Comparison of ENCODE assay signal across 32 cellular contexts in the genomic region with DNA sequence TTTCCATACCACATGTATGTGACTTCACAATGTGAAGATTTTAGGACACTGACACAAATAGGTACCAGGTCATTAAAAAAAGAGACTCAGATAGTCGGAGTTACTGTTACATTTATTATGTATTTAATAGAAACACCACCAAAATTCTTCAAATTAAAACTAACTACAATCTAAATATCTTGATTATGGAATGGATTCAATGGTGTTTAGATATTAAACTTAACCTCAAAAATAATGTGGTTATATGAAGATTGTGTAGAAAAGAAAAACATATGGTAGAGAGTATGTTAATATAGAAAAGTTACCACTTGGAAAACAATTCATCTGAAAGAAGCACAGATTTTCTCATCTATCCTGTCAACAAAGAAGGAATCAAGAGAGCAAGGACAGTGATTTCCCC. TPM values are rescaled to one million over a fixed set of nuclear protein-coding genes. Genes with fewer than 3 reads are reported as not detected.
"Had no signal": no experiment of that assay in that cellular context is flagged by ENCODE, and none has a peak within 500 bp of the region (broad histone marks: within the 10 kb centered on the region; RNA-seq: fewer than 3 reads in every experiment).

A gene with protein sequence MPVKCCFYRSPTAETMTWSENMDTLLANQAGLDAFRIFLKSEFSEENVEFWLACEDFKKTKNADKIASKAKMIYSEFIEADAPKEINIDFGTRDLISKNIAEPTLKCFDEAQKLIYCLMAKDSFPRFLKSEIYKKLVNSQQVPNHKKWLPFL (plus strand): TSS at position 301 of the 400 bp plus-strand sequence. CDS start 26,045 bp downstream, outside the sequence.

- H3K9me3 ChIP-seq: ascending aorta, breast epithelium, esophagus muscularis mucosa, gastrocnemius medialis, heart left ventricle had no signal

- H3K27me3 ChIP-seq: ascending aorta, breast epithelium, cardiac muscle cell, esophagus muscularis mucosa, foreskin keratinocyte, gastrocnemius medialis, heart left ventricle had no signal

- ATAC-seq: activated naive CD4-positive, alpha-beta T cell treated with anti-CD3 and anti-CD28 coated beads, Interleukin-2, amount 50 U/mL, for 72 hours; activated T-cell treated with anti-CD3 and anti-CD28 coated beads, Interleukin-2, amount 50 U/mL, for 72 hours; effector memory CD8-positive, alpha-beta T cell; foreskin keratinocyte; gastrocnemius medialis; heart left ventricle; WTC11 had no signal

- FAIRE-seq: colon had no signal

- DNase-seq: activated CD4-positive, alpha-beta memory T cell treated with anti-CD3 and anti-CD28 coated beads, Interleukin-2, amount 10 ng/mL, durations not matched to agents 7 days and 5 days; activated CD4-positive, alpha-beta T cell treated with anti-CD3 and anti-CD28 coated beads for 1 hour; activated CD4-positive, alpha-beta T cell treated with anti-CD3 and anti-CD28 coated beads for 4 hours; activated CD4-positive, alpha-beta T cell treated with anti-CD3 and anti-CD28 coated beads, Interleukin-2, amount 10 ng/mL, durations not matched to agents 7 days and 5 days; activated CD4-positive, alpha-beta T cell treated with anti-CD3 and anti-CD28 coated beads, Interleukin-2, amount 50 U/mL, for 4 hours; activated CD8-positive, alpha-beta memory T cell treated with anti-CD3 and anti-CD28 coated beads, Interleukin-2, amount 50 U/mL, for 48 hours; activated gamma-delta T cell; activated naive CD4-positive, alpha-beta T cell; activated naive CD4-positive, alpha-beta T cell treated with anti-CD3 and anti-CD28 coated beads, Interleukin-2, amount 10 ng/mL, durations not matched to agents 7 days and 5 days; activated naive CD8-positive, alpha-beta T cell treated with anti-CD3 and anti-CD28 coated beads, Interleukin-2, amount 10 ng/mL, durations not matched to agents 7 days and 5 days; activated T-cell treated with anti-CD3 and anti-CD28 coated beads for 4 hours; activated T-cell treated with anti-CD3 and anti-CD28 coated beads, Interleukin-2, amount 50 U/mL, for 24 hours; activated T-cell treated with anti-CD3 and anti-CD28 coated beads, Interleukin-2, amount 50 U/mL, for 72 hours; cortex of kidney; dermis blood vessel endothelial cell; effector CD4-positive, alpha-beta T cell; effector memory CD8-positive, alpha-beta T cell; erythroblast; foreskin keratinocyte; gastrocnemius medialis; glutamatergic neuron; heart left ventricle; T-helper 2 cell had no signal

- H3K4me3 ChIP-seq: ascending aorta, breast epithelium, cardiac muscle cell, esophagus muscularis mucosa, gastrocnemius medialis, heart left ventricle had no signal

- H3K36me3 ChIP-seq: ascending aorta, breast epithelium, cardiac muscle cell, esophagus muscularis mucosa, gastrocnemius medialis, heart left ventricle had no signal

- H3K4me1 ChIP-seq: ascending aorta, breast epithelium, esophagus muscularis mucosa, foreskin keratinocyte, gastrocnemius medialis, heart left ventricle had no signal

- H3K27ac ChIP-seq: ascending aorta, breast epithelium, cardiac muscle cell, esophagus muscularis mucosa, foreskin keratinocyte, gastrocnemius medialis, heart left ventricle, VCaP had no signal

RNA-seq across cellular contexts. Expression of the gene that starts here (rescaled TPM):
- total RNA-seq: activated CD4-positive, alpha-beta memory T cell treated with anti-CD3 and anti-CD28 coated beads, Interleukin-2, amount 10 ng/mL, durations not matched to agents 7 days and 5 days; activated CD4-positive, alpha-beta T cell treated with anti-CD3 and anti-CD28 coated beads, Interleukin-2, amount 10 ng/mL, durations not matched to agents 7 days and 5 days; activated naive CD4-positive, alpha-beta T cell treated with anti-CD3 and anti-CD28 coated beads, Interleukin-2, amount 50 U/mL, for 72 hours; activated naive CD8-positive, alpha-beta T cell treated with anti-CD3 and anti-CD28 coated beads, Interleukin-2, amount 10 ng/mL, durations not matched to agents 7 days and 5 days; activated T-cell treated with anti-CD3 and anti-CD28 coated beads, Interleukin-2, amount 50 U/mL, for 72 hours; ascending aorta; breast epithelium; cardiac muscle cell; chondrocyte; dermis blood vessel endothelial cell; esophagus muscularis mucosa; foreskin keratinocyte; gastrocnemius medialis; heart left ventricle; WTC11 had no signal
- polyA plus RNA-seq: cardiac muscle cell, foreskin keratinocyte, heart left ventricle had no signal
